ENCODE assay signal across 1 cellular context in genomic region chr12:108764540-108765288, GRCh38.
TF ChIP-seq lines count a peak whose summit lies in the region.

No MANE protein-coding gene starts in this region.

TF ChIP-seq in HepG2, 621 proteins besides CTCF, POLR2A, EP300 and RAD21:
- TF ChIP-seq NFE2L1 (CRISPR knock-in tag; IDR thresholded peaks at IDR 0.05; ENCODE audit: borderline replicate concordance) (no peak), ZNF629 (CRISPR knock-in tag; conservative IDR thresholded peaks at IDR 0.05) (peak; percentile 68), ZNF770 (CRISPR knock-in tag; IDR thresholded peaks at IDR 0.05) (peak; percentile 51; the same call in 1 of the 2 replicates)
